In genomic region chr6:125640441-125641150, GRCh38 we compare ENCODE assay signal across 21 cellular contexts.
DNase-seq lines count a peak whose midpoint lies in the region; ATAC-seq, FAIRE-seq and TF ChIP-seq lines count a peak whose summit lies in the region.
"Had no signal": no experiment of that assay in that cellular context is flagged by ENCODE, and none has a peak within 500 bp of the region (broad histone marks: within the 10 kb centered on the region; RNA-seq: fewer than 3 reads in every experiment).

No MANE protein-coding gene starts in this region.

- FAIRE-seq in endometrium (lab: Jason Lieb, UNC), result peak; percentile 81
- FAIRE-seq: D721Med, G401.6, GM12891 had no signal

- no peak for TF ChIP-seq CTCF in A673 (conservative IDR thresholded peaks at IDR 0.05; ENCODE audit: low read depth, low read length)
- no peak for TF ChIP-seq CTCF in psoas muscle (IDR thresholded peaks at IDR 0.05)

- intact Hi-C loops in A673 (cut with micrococcal nuclease; ENCODE audit: unreplicated experiment) (no loop called here), psoas muscle (cut with DNase I) (no loop called here)

- DNase-seq in A673 (ENCODE audit: low spot score) (peak; percentile 85), NCI-H69 (lab: John Stamatoyannopoulos, UW) (peak; percentile 70), psoas muscle (no peak), MG63 (no peak)
- DNase-seq in stimulated activated CD4-positive, alpha-beta T cell treated with anti-CD3 and anti-CD28 coated beads, Interleukin-1b, Interleukin-23, amount 100 ng/mL, for 48 hours, result no peak
- DNase-seq: 8988T; BE2C; CD4-positive, alpha-beta memory T cell; COR-L47; DMS153; DMS79 treated with DMSO at 0.1 percent for 48 hours; EL; H9 had no signal

- no peak overlapping the region for H3K4me3 ChIP-seq in A673 (ENCODE audit: low read depth, low read length, poor library complexity, severe bottlenecking)
- H3K4me3 ChIP-seq in psoas muscle, result no peak overlapping the region
- no peak overlapping the region for H3K4me3 ChIP-seq in MG63
- H3K4me3 ChIP-seq: GM23338 had no signal

- H3K36me3 ChIP-seq in A673 (ENCODE audit: insufficient read depth, low read length, poor library complexity, severe bottlenecking) (no peaks in the 10 kb centered on the region), psoas muscle (ENCODE audit: insufficient read depth in 1 of 2, low read depth in 1 of 2) (no peaks in the 10 kb centered on the region), MG63 (no peaks in the 10 kb centered on the region)
- H3K36me3 ChIP-seq: BE2C had no signal

- no peaks in the 10 kb centered on the region for H3K27me3 ChIP-seq in A673 (replicated peaks; ENCODE audit: insufficient read depth, low read depth, low read length, poor library complexity)
- no peaks in the 10 kb centered on the region for H3K27me3 ChIP-seq in psoas muscle (ENCODE audit: insufficient read depth in 3 of 3, low read length in 2 of 3)
- H3K27me3 ChIP-seq in MG63, result no peaks in the 10 kb centered on the region
- H3K27me3 ChIP-seq: BE2C had no signal

- 61 to 76% (median 65%) methylated on average over 5 of the region's 5 CpGs for WGBS in psoas muscle, 3 donors

- POLR2A ChIA-PET in A673 (lab: Charles Lee; ENCODE audit: low non-redundant PET), result no interaction called here

- H3K9me3 ChIP-seq in A673 (ENCODE audit: low read depth, low read length, poor library complexity, severe bottlenecking) (no peaks in the 10 kb centered on the region), psoas muscle (no peaks in the 10 kb centered on the region), MG63 (no peaks in the 10 kb centered on the region)
- H3K9me3 ChIP-seq: BE2C had no signal

- CTCF ChIA-PET in A673 (lab: Charles Lee), result no interaction called here

- no TSS peak for BruUV-seq in A673 (replicated peaks; lab: Mats Ljungman, UMichigan)

- H3K27ac ChIP-seq in A673 (ENCODE audit: low read depth, low read length, poor library complexity, severe bottlenecking) (peak overlapping the region; percentile 83), psoas muscle (peak overlapping the region; percentile 74)
- H3K27ac ChIP-seq: C4-2B, HL-60 had no signal

- H3K4me1 ChIP-seq in A673 (ENCODE audit: insufficient read depth, low read length, poor library complexity, severe bottlenecking) (peaks cover 29% of the 10 kb centered on the region), psoas muscle (peaks cover 17% of the 10 kb centered on the region)
- H3K4me1 ChIP-seq: BE2C had no signal

- ATAC-seq in psoas muscle, result no peak
- no peak for ATAC-seq in HG03520 (IDR thresholded peaks at IDR 0.05; ENCODE audit: unreplicated experiment)
- ATAC-seq: GM23338 had no signal

Comparison
In these comparisons a context has a peak if more than half of its experiments do, and no peak if none do; other contexts are left out.
1. DNase-seq: peak in A673 (single experiment) and NCI-H69 (single experiment); none in psoas muscle (0 of 2), MG63 (single experiment) and stimulated activated CD4-positive, alpha-beta T cell treated with anti-CD3 and anti-CD28 coated beads, Interleukin-1b, Interleukin-23, amount 100 ng/mL, for 48 hours (single experiment).